ENCODE assay signal across 9 cellular contexts in genomic region chr18:48222118-48222517, GRCh38.
DNase-seq lines count a peak whose midpoint lies in the region; ATAC-seq and TF ChIP-seq lines count a peak whose summit lies in the region.
"Had no signal": no experiment of that assay in that cellular context is flagged by ENCODE, and none has a peak within 500 bp of the region (broad histone marks: within the 10 kb centered on the region; RNA-seq: fewer than 3 reads in every experiment).

No MANE protein-coding gene starts in this region.

- no peaks in the 10 kb centered on the region for H4K20me1 ChIP-seq in hepatocyte (ENCODE audit: insufficient read depth, poor library complexity, severe bottlenecking)

- no peak overlapping the region for H3K4me3 ChIP-seq in hepatocyte
- H3K4me3 ChIP-seq: thoracic aorta had no signal

- H3K79me2 ChIP-seq in hepatocyte = no peaks in the 10 kb centered on the region

- no peaks in the 10 kb centered on the region for H3K36me3 ChIP-seq in hepatocyte (replicated peaks; ENCODE audit: insufficient read depth, low read depth)
- H3K36me3 ChIP-seq: thoracic aorta had no signal

- H3K9me3 Mint-ChIP-seq in WTC11 = no peaks in the 10 kb centered on the region

- H3K27ac Mint-ChIP-seq in WTC11 = no peak overlapping the region

- TF ChIP-seq CTCF in hepatocyte (IDR thresholded peaks at IDR 0.05; ENCODE audit: poor library complexity) (no peak), WTC11 (IDR thresholded peaks at IDR 0.05) (no peak)

- POLR2A ChIA-PET in WTC11 (lab: Charles Lee) = interaction anchor here (0.8 kb wide), 1 partner anchor 96 kb away, joined by 3 read pairs; no protein-coding TSS in a partner anchor

- H3K36me3 Mint-ChIP-seq in WTC11 = no peaks in the 10 kb centered on the region

- peaks cover 6% of the 10 kb centered on the region for H3K4me1 Mint-ChIP-seq in WTC11

- H3K4me3 Mint-ChIP-seq in WTC11 = no peak overlapping the region

- CTCF ChIA-PET in WTC11 (lab: Charles Lee) = interaction anchor here (0.8 to 2.4 kb wide), 2 partner anchors 8 to 223 kb away, joined by 3 to 7 read pairs; no protein-coding TSS in a partner anchor

- no peaks in the 10 kb centered on the region for H3K4me1 ChIP-seq in hepatocyte (ENCODE audit: insufficient read depth)

- H3K27ac ChIP-seq in hepatocyte = no peak overlapping the region
- H3K27ac ChIP-seq: thoracic aorta had no signal

- ATAC-seq in GM21717 (IDR thresholded peaks at IDR 0.05; ENCODE audit: unreplicated experiment) = no peak
- ATAC-seq in WTC11 = no peak

- no peaks in the 10 kb centered on the region for H3K9me3 ChIP-seq in hepatocyte (ENCODE audit: low read depth)
- H3K9me3 ChIP-seq: thoracic aorta had no signal

- no peaks in the 10 kb centered on the region for H3K9me2 ChIP-seq in hepatocyte (replicated peaks; ENCODE audit: insufficient read depth)

- no peak overlapping the region for H2AFZ ChIP-seq in hepatocyte

- no peaks in the 10 kb centered on the region for H3K27me3 ChIP-seq in hepatocyte

- H3K27me3 Mint-ChIP-seq in WTC11 (ENCODE audit: low read depth) = no peaks in the 10 kb centered on the region; the same call in 1 of the 2 replicates

- DNase-seq in stimulated activated CD4-positive, alpha-beta T cell treated with anti-CD3 and anti-CD28 coated beads, Interleukin-15, amount 100 ng/mL, for 24 hours = peak; percentile 9
- no peak for DNase-seq in stimulated activated CD4-positive, alpha-beta T cell treated with anti-CD3 and anti-CD28 coated beads, Interleukin-4, amount 100 ng/mL, for 24 hours
- DNase-seq in NCI-H1092 treated with DMSO at 0.1 percent for 48 hours (lab: John Stamatoyannopoulos, UW) (peak; percentile 97), SW480 (ENCODE audit: low spot score) (peak; percentile 66), hepatocyte (ENCODE audit: low spot score) (peak; percentile 80), WTC11 (ENCODE audit: low spot score) (no peak)
- DNase-seq in stimulated activated naive CD4-positive, alpha-beta T cell (lab: John Stamatoyannopoulos, UW) = no peak

- H3K4me2 ChIP-seq in hepatocyte = no peak overlapping the region

- 71% methylated on average over 4 of the region's 4 CpGs for WGBS in hepatocyte (ENCODE audit: low lambda C conversion rate, missing lambda C conversion rate)

TF ChIP-seq in WTC11, 78 proteins besides CTCF, POLR2A, EP300 and RAD21:
- TF ChIP-seq, protein P1, sequence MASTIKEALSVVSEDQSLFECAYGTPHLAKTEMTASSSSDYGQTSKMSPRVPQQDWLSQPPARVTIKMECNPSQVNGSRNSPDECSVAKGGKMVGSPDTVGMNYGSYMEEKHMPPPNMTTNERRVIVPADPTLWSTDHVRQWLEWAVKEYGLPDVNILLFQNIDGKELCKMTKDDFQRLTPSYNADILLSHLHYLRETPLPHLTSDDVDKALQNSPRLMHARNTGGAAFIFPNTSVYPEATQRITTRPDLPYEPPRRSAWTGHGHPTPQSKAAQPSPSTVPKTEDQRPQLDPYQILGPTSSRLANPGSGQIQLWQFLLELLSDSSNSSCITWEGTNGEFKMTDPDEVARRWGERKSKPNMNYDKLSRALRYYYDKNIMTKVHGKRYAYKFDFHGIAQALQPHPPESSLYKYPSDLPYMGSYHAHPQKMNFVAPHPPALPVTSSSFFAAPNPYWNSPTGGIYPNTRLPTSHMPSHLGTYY (CRISPR knock-in tag; IDR thresholded peaks at IDR 0.05) = no peak
- TF ChIP-seq TEAD1 (CRISPR knock-in tag; IDR thresholded peaks at IDR 0.05) = no peak
- no peak for TF ChIP-seq NR1H2 (CRISPR knock-in tag; IDR thresholded peaks at IDR 0.05)
- no peak for TF ChIP-seq ZNF121 (CRISPR knock-in tag; IDR thresholded peaks at IDR 0.05)
- TF ChIP-seq RORB (CRISPR knock-in tag; IDR thresholded peaks at IDR 0.05) = no peak
- no peak for TF ChIP-seq ELF4 (CRISPR knock-in tag; IDR thresholded peaks at IDR 0.05; ENCODE audit: low read depth)
- no peak for TF ChIP-seq TP53 (CRISPR knock-in tag; IDR thresholded peaks at IDR 0.05)
- TF ChIP-seq, protein P2, sequence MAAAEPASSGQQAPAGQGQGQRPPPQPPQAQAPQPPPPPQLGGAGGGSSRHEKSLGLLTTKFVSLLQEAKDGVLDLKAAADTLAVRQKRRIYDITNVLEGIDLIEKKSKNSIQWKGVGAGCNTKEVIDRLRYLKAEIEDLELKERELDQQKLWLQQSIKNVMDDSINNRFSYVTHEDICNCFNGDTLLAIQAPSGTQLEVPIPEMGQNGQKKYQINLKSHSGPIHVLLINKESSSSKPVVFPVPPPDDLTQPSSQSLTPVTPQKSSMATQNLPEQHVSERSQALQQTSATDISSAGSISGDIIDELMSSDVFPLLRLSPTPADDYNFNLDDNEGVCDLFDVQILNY (CRISPR knock-in tag; IDR thresholded peaks at IDR 0.05) = no peak
- TF ChIP-seq, protein P3, sequence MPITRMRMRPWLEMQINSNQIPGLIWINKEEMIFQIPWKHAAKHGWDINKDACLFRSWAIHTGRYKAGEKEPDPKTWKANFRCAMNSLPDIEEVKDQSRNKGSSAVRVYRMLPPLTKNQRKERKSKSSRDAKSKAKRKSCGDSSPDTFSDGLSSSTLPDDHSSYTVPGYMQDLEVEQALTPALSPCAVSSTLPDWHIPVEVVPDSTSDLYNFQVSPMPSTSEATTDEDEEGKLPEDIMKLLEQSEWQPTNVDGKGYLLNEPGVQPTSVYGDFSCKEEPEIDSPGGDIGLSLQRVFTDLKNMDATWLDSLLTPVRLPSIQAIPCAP (CRISPR knock-in tag; IDR thresholded peaks at IDR 0.05) = no peak
- TF ChIP-seq E2F4 (CRISPR knock-in tag; IDR thresholded peaks at IDR 0.05; ENCODE audit: borderline replicate concordance, low read depth) = no peak

Comparison
In these comparisons a context has a peak if more than half of its experiments do, and no peak if none do; other contexts are left out.
1. DNase-seq: peak in stimulated activated CD4-positive, alpha-beta T cell treated with anti-CD3 and anti-CD28 coated beads, Interleukin-15, amount 100 ng/mL, for 24 hours (single experiment), NCI-H1092 treated with DMSO at 0.1 percent for 48 hours (single experiment), SW480 (single experiment) and hepatocyte (single experiment); none in stimulated activated CD4-positive, alpha-beta T cell treated with anti-CD3 and anti-CD28 coated beads, Interleukin-4, amount 100 ng/mL, for 24 hours (single experiment), WTC11 (single experiment) and stimulated activated naive CD4-positive, alpha-beta T cell (0 of 6).